In genomic region chr4:141131738-141132688, GRCh38 we compare ENCODE assay signal across 8 cellular contexts. TPM values are rescaled to one million over a fixed set of nuclear protein-coding genes. Genes with fewer than 3 reads are reported as not detected.
DNase-seq lines count a peak whose midpoint lies in the region; TF ChIP-seq lines count a peak whose summit lies in the region.

No MANE protein-coding gene starts in this region.

- H3K36me3 ChIP-seq in KOPT-K1 (ENCODE audit: insufficient read depth, low read length) = no peaks in the 10 kb centered on the region

- H3K9me3 ChIP-seq in KOPT-K1 (ENCODE audit: insufficient read depth, low read length, poor library complexity, severe bottlenecking) = no peaks in the 10 kb centered on the region

- in situ Hi-C loops in GM13977 (cut with MboI; ENCODE audit: low pct_unique_long_range_greater_than_20kb, low sequenced_read_pairs, unreplicated experiment) = no loop called here

- CTCF ChIA-PET in activated naive CD4-positive, alpha-beta T cell treated with anti-CD3 and anti-CD28 coated beads, Interleukin-2, amount 10 ng/mL, durations not matched to agents 7 days and 5 days (lab: Charles Lee) = interaction anchor here (0.6 kb wide), 1 partner anchor 1524 kb away, joined by 3 read pairs; no protein-coding TSS in a partner anchor

- H3K9me3 Mint-ChIP-seq in activated naive CD4-positive, alpha-beta T cell treated with anti-CD3 and anti-CD28 coated beads, Interleukin-2, amount 10 ng/mL, durations not matched to agents 7 days and 5 days = no peaks in the 10 kb centered on the region
- no peaks in the 10 kb centered on the region for H3K9me3 Mint-ChIP-seq in type B pancreatic cell

- peak overlapping the region; percentile 64 for H3K4me3 ChIP-seq in choroid plexus epithelial cell (ENCODE audit: low read depth, low read length)

- no peaks in the 10 kb centered on the region for H3K36me3 Mint-ChIP-seq in activated naive CD4-positive, alpha-beta T cell treated with anti-CD3 and anti-CD28 coated beads, Interleukin-2, amount 10 ng/mL, durations not matched to agents 7 days and 5 days
- peaks cover 4% of the 10 kb centered on the region for H3K36me3 Mint-ChIP-seq in type B pancreatic cell

- peak overlapping the region; percentile 22 for H3K4me3 Mint-ChIP-seq in activated naive CD4-positive, alpha-beta T cell treated with anti-CD3 and anti-CD28 coated beads, Interleukin-2, amount 10 ng/mL, durations not matched to agents 7 days and 5 days
- H3K4me3 Mint-ChIP-seq in type B pancreatic cell = peak overlapping the region; percentile 99

- H3K27ac Mint-ChIP-seq in activated naive CD4-positive, alpha-beta T cell treated with anti-CD3 and anti-CD28 coated beads, Interleukin-2, amount 10 ng/mL, durations not matched to agents 7 days and 5 days = no peak overlapping the region
- peak overlapping the region; percentile 48 for H3K27ac Mint-ChIP-seq in type B pancreatic cell

- H3K4me1 Mint-ChIP-seq in activated naive CD4-positive, alpha-beta T cell treated with anti-CD3 and anti-CD28 coated beads, Interleukin-2, amount 10 ng/mL, durations not matched to agents 7 days and 5 days = peaks cover 12% of the 10 kb centered on the region
- peaks cover 35% of the 10 kb centered on the region for H3K4me1 Mint-ChIP-seq in type B pancreatic cell (ENCODE audit: unreplicated experiment)

- peak overlapping the region; percentile 52 for H3K27ac ChIP-seq in KOPT-K1 (ENCODE audit: low read depth, low read length, poor library complexity, severe bottlenecking)

- DNase-seq in activated naive CD4-positive, alpha-beta T cell treated with anti-CD3 and anti-CD28 coated beads, Interleukin-2, amount 10 ng/mL, durations not matched to agents 7 days and 5 days = no peak
- DNase-seq in activated naive CD4-positive, alpha-beta T cell treated with anti-CD3 and anti-CD28 coated beads, Interleukin-2, amount 50 U/mL, for 16 hours = no peak
- DNase-seq in choroid plexus epithelial cell (ENCODE audit: low read depth) (peak; percentile 19), medulla oblongata (ENCODE audit: extremely low spot score) (peak; percentile 16), type B pancreatic cell (ENCODE audit: extremely low spot score, unreplicated experiment) (peak; percentile 70), COLO829 (ENCODE audit: low spot score) (no peak), GM13977 (ENCODE audit: low spot score) (no peak)

- H3K27me3 Mint-ChIP-seq in activated naive CD4-positive, alpha-beta T cell treated with anti-CD3 and anti-CD28 coated beads, Interleukin-2, amount 10 ng/mL, durations not matched to agents 7 days and 5 days = peaks cover 62% of the 10 kb centered on the region
- H3K27me3 Mint-ChIP-seq in type B pancreatic cell = peaks cover 59% of the 10 kb centered on the region

- TF ChIP-seq CTCF in choroid plexus epithelial cell (conservative IDR thresholded peaks at IDR 0.05; ENCODE audit: low read depth, low read length) = no peak
- no peak for TF ChIP-seq CTCF in type B pancreatic cell (conservative IDR thresholded peaks at IDR 0.05)
- TF ChIP-seq CTCF in GM13977 (IDR thresholded peaks at IDR 0.05; ENCODE audit: extremely low read depth, insufficient read depth, missing control alignments) = no peak

RNA-seq across cellular contexts. Expression of gene RNF150, which starts 1.3 kb away (rescaled TPM):
- 7.3 and 34.0 TPM in 2 replicates for total RNA-seq in type B pancreatic cell (ENCODE audit: low replicate concordance)

Comparison
In these comparisons a context has a peak if more than half of its experiments do, and no peak if none do; other contexts are left out.
1. DNase-seq: peak in choroid plexus epithelial cell (single experiment), medulla oblongata (single experiment) and type B pancreatic cell (single experiment); none in activated naive CD4-positive, alpha-beta T cell treated with anti-CD3 and anti-CD28 coated beads, Interleukin-2, amount 10 ng/mL, durations not matched to agents 7 days and 5 days (single experiment), activated naive CD4-positive, alpha-beta T cell treated with anti-CD3 and anti-CD28 coated beads, Interleukin-2, amount 50 U/mL, for 16 hours (single experiment), COLO829 (single experiment) and GM13977 (single experiment).